Comparison of ENCODE assay signal across 8 cellular contexts in genomic region chr12:132886529-132887477, GRCh38. TPM values are rescaled to one million over a fixed set of nuclear protein-coding genes. Genes with fewer than 3 reads are reported as not detected.
DNase-seq lines count a peak whose midpoint lies in the region; ATAC-seq and TF ChIP-seq lines count a peak whose summit lies in the region.

No MANE protein-coding gene starts in this region.

- H2BK5ac ChIP-seq in mesenchymal stem cell (ENCODE audit: low read depth, low read length, poor library complexity, severe bottlenecking) = no peak overlapping the region

- H3K14ac ChIP-seq in mesenchymal stem cell (ENCODE audit: low read length in 2 of 2) = peak overlapping the region in 1 of 2 experiments; percentile 93

- H3K4me2 ChIP-seq in mesenchymal stem cell (ENCODE audit: low read length, poor library complexity, severe bottlenecking) = peak overlapping the region; percentile 61

- peak overlapping the region; percentile 46 for H2AFZ ChIP-seq in mesenchymal stem cell (ENCODE audit: low read depth, low read length)

- H3K4me1 ChIP-seq in mesenchymal stem cell (ENCODE audit: control insufficient read depth, insufficient read depth, low read depth, low read length) = peaks cover 7% of the 10 kb centered on the region
- no peaks in the 10 kb centered on the region for H3K4me1 ChIP-seq in uterus

- peak overlapping the region; percentile 90 to 91 for H3K4ac ChIP-seq in mesenchymal stem cell (ENCODE audit: low read depth in 1 of 2, low read length in 2 of 2)

- intact Hi-C loops in uterus (cut with DNase I; ENCODE audit: low total_unique reads) = no loop called here

- H3K4me3 ChIP-seq in coronary artery (peak overlapping the region; percentile 89), mesenchymal stem cell (ENCODE audit: insufficient read depth in 1 of 2, low read depth in 1 of 2, low read length in 2 of 2) (peak overlapping the region; percentile 88 to 94), uterus (peak overlapping the region; percentile 68 to 90)

- H3K9me3 ChIP-seq in mesenchymal stem cell (ENCODE audit: control insufficient read depth, low read length) (peaks cover 28% of the 10 kb centered on the region), uterus (no peaks in the 10 kb centered on the region)

- peak overlapping the region; percentile 93 to 94 for H3K18ac ChIP-seq in mesenchymal stem cell (ENCODE audit: low read depth in 1 of 2, low read length in 2 of 2)

- H2BK120ac ChIP-seq in mesenchymal stem cell (ENCODE audit: low read depth, low read length) = peak overlapping the region; percentile 99

- DNase-seq in activated T-cell treated with anti-CD3 and anti-CD28 coated beads for 48 hours (ENCODE audit: low read depth) (peak; percentile 8), activated T-cell treated with anti-CD3 and anti-CD28 coated beads for 4 hours (no peak), OCI-M1 (lab: John Stamatoyannopoulos, UW) (peak; percentile 60), coronary artery (ENCODE audit: low spot score) (no peak), mesenchymal stem cell (peak; percentile 39), uterus (peak in 1 of 2 donors; percentile 25), D341Med (ENCODE audit: low spot score) (no peak)

- WGBS in mesenchymal stem cell = 12% methylated on average over 37 of the region's 64 CpGs

- peak overlapping the region; percentile 97 for H4K91ac ChIP-seq in mesenchymal stem cell (ENCODE audit: low read length)

- TF ChIP-seq CTCF in coronary artery (IDR thresholded peaks at IDR 0.05) (no peak), uterus (IDR thresholded peaks at IDR 0.05) (no peak)

- no peak for TF ChIP-seq POLR2A in uterus (IDR thresholded peaks at IDR 0.05)

- peaks cover 13% of the 10 kb centered on the region for H3K79me1 ChIP-seq in mesenchymal stem cell (replicated peaks; ENCODE audit: low read length, poor library complexity, severe bottlenecking)

- no peak overlapping the region for H2BK12ac ChIP-seq in mesenchymal stem cell (ENCODE audit: low read length in 2 of 2)

- H4K8ac ChIP-seq in mesenchymal stem cell (ENCODE audit: low read length) = peak overlapping the region; percentile 70

- H3K23ac ChIP-seq in mesenchymal stem cell (ENCODE audit: low read length in 2 of 2) = peak overlapping the region in 1 of 2 experiments; percentile 23

- peak overlapping the region; percentile 99 for H3K9ac ChIP-seq in mesenchymal stem cell (ENCODE audit: low read length)

- H2AK5ac ChIP-seq in mesenchymal stem cell (ENCODE audit: low read length, severe bottlenecking) = no peak overlapping the region

- H2BK15ac ChIP-seq in mesenchymal stem cell (ENCODE audit: low read depth, poor library complexity, severe bottlenecking) = no peak overlapping the region

- H3K36me3 ChIP-seq in mesenchymal stem cell (ENCODE audit: control insufficient read depth in 1 of 2, insufficient read depth in 2 of 2, low read depth in 1 of 2, low read length in 2 of 2) = peaks cover 32 to 33% of the 10 kb centered on the region in 2 experiments
- H3K36me3 ChIP-seq in uterus = no peaks in the 10 kb centered on the region

- H3K27ac ChIP-seq in coronary artery (peak overlapping the region in 1 of 2 donors; percentile 93), mesenchymal stem cell (ENCODE audit: low read length, poor library complexity, severe bottlenecking) (peak overlapping the region; percentile 31), uterus (peak overlapping the region; percentile 78 to 90)

- peak; percentile 29 for ATAC-seq in HG02852 (IDR thresholded peaks at IDR 0.05; ENCODE audit: unreplicated experiment)

- H3K27me3 ChIP-seq in mesenchymal stem cell (ENCODE audit: control insufficient read depth in 1 of 2, insufficient read depth in 1 of 2, low read length in 2 of 2) (no peaks in the 10 kb centered on the region), uterus (no peaks in the 10 kb centered on the region)

RNA-seq across cellular contexts. Expression of gene CHFR, which starts 0.6 kb away (rescaled TPM):
- polyA plus RNA-seq in mesenchymal stem cell (2013, experiment 1 of 2) = 34.5 TPM
- 35.0 TPM for polyA plus RNA-seq in mesenchymal stem cell (2013, experiment 2 of 2)
- 10 to 100 TPM in 3 of 4 donors, 1 to 10 TPM in 1; 6.1 to 54.0 (median 21.5) TPM for total RNA-seq in uterus

RNA-seq across cellular contexts. Expression of gene GOLGA3, which starts 58.1 kb away (rescaled TPM):
- polyA plus RNA-seq in mesenchymal stem cell (2013, experiment 1 of 2) = 23.3 TPM
- 20.0 TPM for polyA plus RNA-seq in mesenchymal stem cell (2013, experiment 2 of 2)
- total RNA-seq in uterus = 100 to 1,000 TPM in 2 of 4 donors, 10 to 100 TPM in 2; 46.2 to 138 (median 90.1) TPM

Comparison
In these comparisons a context has a peak if more than half of its experiments do, and no peak if none do; other contexts are left out.
1. DNase-seq: peak in activated T-cell treated with anti-CD3 and anti-CD28 coated beads for 48 hours (single experiment), OCI-M1 (single experiment) and mesenchymal stem cell (single experiment); none in activated T-cell treated with anti-CD3 and anti-CD28 coated beads for 4 hours (single experiment), coronary artery (single experiment) and D341Med (single experiment).
2. Peak in every context shown above with its lines, with median percentiles within 50 percentile points of each other: H3K4me3 ChIP-seq.